Comparison of ENCODE assay signal across 1 cellular context in the genomic region with DNA sequence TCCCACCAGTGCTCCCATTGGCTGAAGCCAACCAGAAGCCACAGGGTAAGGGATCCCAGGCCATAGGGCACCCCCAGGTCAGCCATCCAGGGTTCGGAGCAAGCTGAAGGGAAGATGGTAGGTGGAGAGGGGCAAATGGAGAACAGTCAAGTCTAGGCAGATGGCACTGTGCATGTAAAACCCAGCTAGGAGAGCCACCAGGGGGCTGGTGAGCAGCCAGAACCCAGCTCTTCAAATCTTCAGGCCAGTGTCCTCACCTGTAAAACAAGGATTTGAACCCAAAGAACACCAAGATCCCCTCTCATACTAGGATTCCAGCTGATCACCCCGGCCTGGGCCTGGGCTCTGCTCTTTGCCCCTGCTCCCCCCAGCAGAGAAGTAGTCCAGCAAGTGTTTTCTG.
TF ChIP-seq lines count a peak whose summit lies in the region.

No MANE protein-coding gene starts in this region.

TF ChIP-seq in HCT116, 20 proteins besides CTCF, POLR2A, EP300 and RAD21 (continued from another document):
- TF ChIP-seq POLR2AphosphoS5 (IDR thresholded peaks at IDR 0.05; ENCODE audit: low read depth, low read length) (no peak), SRF (IDR thresholded peaks at IDR 0.05; ENCODE audit: low read depth) (no peak), JUND (IDR thresholded peaks at IDR 0.05) (no peak), CBX3 (IDR thresholded peaks at IDR 0.05; ENCODE audit: low read depth) (no peak), ZNF274 (IDR thresholded peaks at IDR 0.05; ENCODE audit: low read depth, low read length) (no peak)
- TF ChIP-seq, protein P1, sequence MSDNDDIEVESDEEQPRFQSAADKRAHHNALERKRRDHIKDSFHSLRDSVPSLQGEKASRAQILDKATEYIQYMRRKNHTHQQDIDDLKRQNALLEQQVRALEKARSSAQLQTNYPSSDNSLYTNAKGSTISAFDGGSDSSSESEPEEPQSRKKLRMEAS (IDR thresholded peaks at IDR 0.05) = no peak
